ENCODE assay signal across 8 cellular contexts in genomic region chr7:2641406-2642393, GRCh38. TPM values are rescaled to one million over a fixed set of nuclear protein-coding genes. Genes with fewer than 3 reads are reported as not detected.
DNase-seq lines count a peak whose midpoint lies in the region; ATAC-seq and TF ChIP-seq lines count a peak whose summit lies in the region.

No MANE protein-coding gene starts in this region.

- no peak overlapping the region for H3K4me3 Mint-ChIP-seq in activated T-helper 17 cell treated with anti-CD3 and anti-CD28 coated beads, Interleukin-2, amount 50 U/mL, for 72 hours
- H3K4me3 Mint-ChIP-seq in glutamatergic neuron (ENCODE audit: unreplicated experiment) = peak overlapping the region; percentile 30
- peak overlapping the region; percentile 48 for H3K4me3 Mint-ChIP-seq in osteocyte (ENCODE audit: unreplicated experiment)

- no peaks in the 10 kb centered on the region for H3K9me3 Mint-ChIP-seq in activated T-helper 17 cell treated with anti-CD3 and anti-CD28 coated beads, Interleukin-2, amount 50 U/mL, for 72 hours
- H3K9me3 Mint-ChIP-seq in glutamatergic neuron (ENCODE audit: unreplicated experiment) (no peaks in the 10 kb centered on the region), osteocyte (ENCODE audit: unreplicated experiment) (no peaks in the 10 kb centered on the region)

- no peak overlapping the region for H3K27ac Mint-ChIP-seq in activated T-helper 17 cell treated with anti-CD3 and anti-CD28 coated beads, Interleukin-2, amount 50 U/mL, for 72 hours
- H3K27ac Mint-ChIP-seq in glutamatergic neuron (ENCODE audit: unreplicated experiment) (peak overlapping the region; percentile 29), osteocyte (ENCODE audit: unreplicated experiment) (peak overlapping the region; percentile 92)

- 0 out of 2 replicates have a peak overlapping the region, but pooled peaks have one; percentile 8 for H3K9ac ChIP-seq in ES-I3 (ENCODE audit: low read depth, low read length)

- no peaks in the 10 kb centered on the region for H3K9me3 ChIP-seq in ES-I3 (ENCODE audit: control insufficient read depth, insufficient read depth, low read length)

- no peaks in the 10 kb centered on the region for H3K27me3 Mint-ChIP-seq in activated T-helper 17 cell treated with anti-CD3 and anti-CD28 coated beads, Interleukin-2, amount 50 U/mL, for 72 hours
- peaks cover 1% of the 10 kb centered on the region for H3K27me3 Mint-ChIP-seq in glutamatergic neuron (ENCODE audit: unreplicated experiment)
- no peaks in the 10 kb centered on the region for H3K27me3 Mint-ChIP-seq in osteocyte (ENCODE audit: unreplicated experiment)

- DNase-seq in glutamatergic neuron = peak; percentile 64
- peak; percentile 96 for DNase-seq in osteocyte (ENCODE audit: extremely low spot score, unreplicated experiment)
- no peak for DNase-seq in DMS79 (lab: John Stamatoyannopoulos, UW)
- DNase-seq in NCI-H510A treated with DMSO at 0.1 percent for 48 hours (lab: John Stamatoyannopoulos, UW) = no peak

- no peaks in the 10 kb centered on the region; the same call in 1 of the 2 replicates for H3K36me3 ChIP-seq in ES-I3 (ENCODE audit: insufficient read depth, low read length)

- H3K4me1 Mint-ChIP-seq in activated T-helper 17 cell treated with anti-CD3 and anti-CD28 coated beads, Interleukin-2, amount 50 U/mL, for 72 hours = peaks cover 5% of the 10 kb centered on the region
- H3K4me1 Mint-ChIP-seq in glutamatergic neuron (ENCODE audit: low read depth, unreplicated experiment) (peaks cover 11% of the 10 kb centered on the region), osteocyte (ENCODE audit: unreplicated experiment) (peaks cover 80% of the 10 kb centered on the region)

- ATAC-seq in HG03135 (IDR thresholded peaks at IDR 0.05; ENCODE audit: unreplicated experiment) = peak; percentile 35
- ATAC-seq in activated T-helper 17 cell treated with anti-CD3 and anti-CD28 coated beads, Interleukin-2, amount 50 U/mL, for 72 hours (replicated peaks) = peak; percentile 23
- ATAC-seq in HG02588 (IDR thresholded peaks at IDR 0.05; ENCODE audit: unreplicated experiment) = no peak

- TF ChIP-seq CTCF in glutamatergic neuron (IDR thresholded peaks at IDR 0.05; ENCODE audit: partially characterized antibody, unreplicated experiment) = no peak
- TF ChIP-seq CTCF in osteocyte (IDR thresholded peaks at IDR 0.05) = no peak

- H3K36me3 Mint-ChIP-seq in activated T-helper 17 cell treated with anti-CD3 and anti-CD28 coated beads, Interleukin-2, amount 50 U/mL, for 72 hours (ENCODE audit: low read depth) = no peaks in the 10 kb centered on the region
- H3K36me3 Mint-ChIP-seq in glutamatergic neuron (ENCODE audit: unreplicated experiment) (no peaks in the 10 kb centered on the region), osteocyte (ENCODE audit: unreplicated experiment) (no peaks in the 10 kb centered on the region)

- H3K4me1 ChIP-seq in ES-I3 (ENCODE audit: insufficient read depth, low read length) = peaks cover 23% of the 10 kb centered on the region; the same call in 1 of the 2 replicates

RNA-seq across cellular contexts. Expression of gene TTYH3, which starts 9.9 kb away (rescaled TPM):
- total RNA-seq in activated T-helper 17 cell treated with anti-CD3 and anti-CD28 coated beads, Interleukin-2, amount 50 U/mL, for 72 hours = 10 to 100 TPM; 14.3 to 17.9 TPM
- total RNA-seq in glutamatergic neuron (ENCODE audit: unreplicated experiment) = 324 TPM
- total RNA-seq in osteocyte = 371 and 376 TPM in 2 replicates

RNA-seq across cellular contexts. Expression of gene AMZ1, which starts 46.3 kb away (rescaled TPM):
- total RNA-seq in activated T-helper 17 cell treated with anti-CD3 and anti-CD28 coated beads, Interleukin-2, amount 50 U/mL, for 72 hours = under 1 TPM in 1 of 2 donors, not detected in 1; 0.69 TPM
- 0.15 TPM for total RNA-seq in glutamatergic neuron (ENCODE audit: unreplicated experiment)
- 5.8 and 6.6 TPM in 2 replicates for total RNA-seq in osteocyte

Comparison
In these comparisons a context has a peak if more than half of its experiments do, and no peak if none do; other contexts are left out.
1. DNase-seq: peak in glutamatergic neuron (single experiment) and osteocyte (single experiment); none in DMS79 (single experiment) and NCI-H510A treated with DMSO at 0.1 percent for 48 hours (single experiment).
2. RNA of gene TTYH3, which starts 9.9 kb away (total RNA-seq): 371 to 376 TPM in osteocyte and 324 TPM in glutamatergic neuron (single experiment); 14.3 to 17.9 TPM in activated T-helper 17 cell treated with anti-CD3 and anti-CD28 coated beads, Interleukin-2, amount 50 U/mL, for 72 hours; every median in the first group is over 10 times any median in the second.